1 cellular context compared by ENCODE assay signal in the genomic region with DNA sequence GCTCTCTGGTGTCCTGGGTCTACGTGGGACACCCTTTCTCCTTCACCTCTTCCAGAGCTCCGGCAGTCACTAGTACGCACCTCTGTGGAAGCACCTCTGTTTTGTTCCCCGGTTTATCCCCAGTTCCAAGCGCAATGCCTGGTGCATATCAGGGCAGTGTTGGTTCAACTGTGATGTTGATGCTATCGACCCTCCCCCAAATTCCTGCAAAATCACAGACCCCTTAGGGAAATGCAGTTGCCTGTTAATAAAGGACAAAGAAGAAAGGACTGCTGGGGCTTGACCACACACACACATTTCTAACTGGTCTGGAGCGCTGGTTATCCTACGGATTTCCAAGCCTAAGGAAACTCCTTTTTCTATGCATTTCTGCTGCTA.
TF ChIP-seq lines count a peak whose summit lies in the region.

No MANE protein-coding gene starts in this region.

TF ChIP-seq in WTC11, 78 proteins besides CTCF, POLR2A, EP300 and RAD21 (continued from another document):
- TF ChIP-seq, protein P1, sequence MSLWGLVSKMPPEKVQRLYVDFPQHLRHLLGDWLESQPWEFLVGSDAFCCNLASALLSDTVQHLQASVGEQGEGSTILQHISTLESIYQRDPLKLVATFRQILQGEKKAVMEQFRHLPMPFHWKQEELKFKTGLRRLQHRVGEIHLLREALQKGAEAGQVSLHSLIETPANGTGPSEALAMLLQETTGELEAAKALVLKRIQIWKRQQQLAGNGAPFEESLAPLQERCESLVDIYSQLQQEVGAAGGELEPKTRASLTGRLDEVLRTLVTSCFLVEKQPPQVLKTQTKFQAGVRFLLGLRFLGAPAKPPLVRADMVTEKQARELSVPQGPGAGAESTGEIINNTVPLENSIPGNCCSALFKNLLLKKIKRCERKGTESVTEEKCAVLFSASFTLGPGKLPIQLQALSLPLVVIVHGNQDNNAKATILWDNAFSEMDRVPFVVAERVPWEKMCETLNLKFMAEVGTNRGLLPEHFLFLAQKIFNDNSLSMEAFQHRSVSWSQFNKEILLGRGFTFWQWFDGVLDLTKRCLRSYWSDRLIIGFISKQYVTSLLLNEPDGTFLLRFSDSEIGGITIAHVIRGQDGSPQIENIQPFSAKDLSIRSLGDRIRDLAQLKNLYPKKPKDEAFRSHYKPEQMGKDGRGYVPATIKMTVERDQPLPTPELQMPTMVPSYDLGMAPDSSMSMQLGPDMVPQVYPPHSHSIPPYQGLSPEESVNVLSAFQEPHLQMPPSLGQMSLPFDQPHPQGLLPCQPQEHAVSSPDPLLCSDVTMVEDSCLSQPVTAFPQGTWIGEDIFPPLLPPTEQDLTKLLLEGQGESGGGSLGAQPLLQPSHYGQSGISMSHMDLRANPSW (CRISPR knock-in tag; conservative IDR thresholded peaks at IDR 0.05; ENCODE audit: low read depth), result no peak
- TF ChIP-seq ZNF219 (CRISPR knock-in tag; IDR thresholded peaks at IDR 0.05; ENCODE audit: borderline replicate concordance), result no peak
- TF ChIP-seq HMGA2 (CRISPR knock-in tag; IDR thresholded peaks at IDR 0.05), result no peak
- TF ChIP-seq, protein P2, sequence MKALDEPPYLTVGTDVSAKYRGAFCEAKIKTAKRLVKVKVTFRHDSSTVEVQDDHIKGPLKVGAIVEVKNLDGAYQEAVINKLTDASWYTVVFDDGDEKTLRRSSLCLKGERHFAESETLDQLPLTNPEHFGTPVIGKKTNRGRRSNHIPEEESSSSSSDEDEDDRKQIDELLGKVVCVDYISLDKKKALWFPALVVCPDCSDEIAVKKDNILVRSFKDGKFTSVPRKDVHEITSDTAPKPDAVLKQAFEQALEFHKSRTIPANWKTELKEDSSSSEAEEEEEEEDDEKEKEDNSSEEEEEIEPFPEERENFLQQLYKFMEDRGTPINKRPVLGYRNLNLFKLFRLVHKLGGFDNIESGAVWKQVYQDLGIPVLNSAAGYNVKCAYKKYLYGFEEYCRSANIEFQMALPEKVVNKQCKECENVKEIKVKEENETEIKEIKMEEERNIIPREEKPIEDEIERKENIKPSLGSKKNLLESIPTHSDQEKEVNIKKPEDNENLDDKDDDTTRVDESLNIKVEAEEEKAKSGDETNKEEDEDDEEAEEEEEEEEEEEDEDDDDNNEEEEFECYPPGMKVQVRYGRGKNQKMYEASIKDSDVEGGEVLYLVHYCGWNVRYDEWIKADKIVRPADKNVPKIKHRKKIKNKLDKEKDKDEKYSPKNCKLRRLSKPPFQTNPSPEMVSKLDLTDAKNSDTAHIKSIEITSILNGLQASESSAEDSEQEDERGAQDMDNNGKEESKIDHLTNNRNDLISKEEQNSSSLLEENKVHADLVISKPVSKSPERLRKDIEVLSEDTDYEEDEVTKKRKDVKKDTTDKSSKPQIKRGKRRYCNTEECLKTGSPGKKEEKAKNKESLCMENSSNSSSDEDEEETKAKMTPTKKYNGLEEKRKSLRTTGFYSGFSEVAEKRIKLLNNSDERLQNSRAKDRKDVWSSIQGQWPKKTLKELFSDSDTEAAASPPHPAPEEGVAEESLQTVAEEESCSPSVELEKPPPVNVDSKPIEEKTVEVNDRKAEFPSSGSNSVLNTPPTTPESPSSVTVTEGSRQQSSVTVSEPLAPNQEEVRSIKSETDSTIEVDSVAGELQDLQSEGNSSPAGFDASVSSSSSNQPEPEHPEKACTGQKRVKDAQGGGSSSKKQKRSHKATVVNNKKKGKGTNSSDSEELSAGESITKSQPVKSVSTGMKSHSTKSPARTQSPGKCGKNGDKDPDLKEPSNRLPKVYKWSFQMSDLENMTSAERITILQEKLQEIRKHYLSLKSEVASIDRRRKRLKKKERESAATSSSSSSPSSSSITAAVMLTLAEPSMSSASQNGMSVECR (CRISPR knock-in tag; IDR thresholded peaks at IDR 0.05; ENCODE audit: borderline replicate concordance), result no peak
